ENCODE assay signal across 10 cellular contexts in genomic region chr2:133266075-133266925, GRCh38.
DNase-seq lines count a peak whose midpoint lies in the region; ATAC-seq and TF ChIP-seq lines count a peak whose summit lies in the region.
"Had no signal": no experiment of that assay in that cellular context is flagged by ENCODE, and none has a peak within 500 bp of the region (broad histone marks: within the 10 kb centered on the region; RNA-seq: fewer than 3 reads in every experiment).

No MANE protein-coding gene starts in this region.

- CTCF ChIA-PET in activated naive CD4-positive, alpha-beta T cell treated with anti-CD3 and anti-CD28 coated beads for 36 hours (lab: Charles Lee): no interaction called here

- peaks cover 10 to 11% of the 10 kb centered on the region in 2 donors for H3K27me3 Mint-ChIP-seq in natural killer cell treated with Interleukin-12 subunit alpha and Interleukin-12 subunit beta and Interleukin-15 and Interleukin-18, amount 100 ng/mL, for 72 hours
- peaks cover 0 to 9% of the 10 kb centered on the region in 2 donors for H3K27me3 Mint-ChIP-seq in natural killer cell (ENCODE audit: low read depth in 2 of 2)
- peaks cover 16% of the 10 kb centered on the region for H3K27me3 Mint-ChIP-seq in activated naive CD4-positive, alpha-beta T cell treated with anti-CD3 and anti-CD28 coated beads for 36 hours (ENCODE audit: low read depth)

- H3K4me1 Mint-ChIP-seq in natural killer cell treated with Interleukin-12 subunit alpha and Interleukin-12 subunit beta and Interleukin-15 and Interleukin-18, amount 100 ng/mL, for 72 hours (ENCODE audit: low read depth in 2 of 2): no peaks in the 10 kb centered on the region
- no peaks in the 10 kb centered on the region for H3K4me1 Mint-ChIP-seq in natural killer cell
- H3K4me1 Mint-ChIP-seq in activated naive CD4-positive, alpha-beta T cell treated with anti-CD3 and anti-CD28 coated beads for 36 hours (ENCODE audit: low read depth): no peaks in the 10 kb centered on the region

- WGBS in lower leg skin, 2 donors: 7 to 10% methylated on average over 54 to 67 of the region's 67 CpGs

- H3K4me3 ChIP-seq in dorsolateral prefrontal cortex: peak overlapping the region; percentile 20 to 75 (median 61)
- peak overlapping the region; percentile 4 for H3K4me3 ChIP-seq in lower leg skin (ENCODE audit: low read depth, poor library complexity, severe bottlenecking)

- no peak for DNase-seq in natural killer cell treated with Interleukin-12 subunit alpha and Interleukin-12 subunit beta and Interleukin-15 and Interleukin-18, amount 100 ng/mL, for 72 hours (ENCODE audit: low spot score)
- DNase-seq in natural killer cell (no peak), dorsolateral prefrontal cortex (peak in 2 of 10 donors; percentile 10 to 42), lower leg skin (ENCODE audit: low spot score in 2 of 2) (peak in 1 of 2 donors; percentile 85)
- DNase-seq in activated naive CD4-positive, alpha-beta T cell treated with anti-CD3 and anti-CD28 coated beads for 36 hours: no peak
- no peak for DNase-seq in activated CD8-positive, alpha-beta memory T cell treated with anti-CD3 and anti-CD28 coated beads, Interleukin-2, amount 50 U/mL, for 4 hours
- no peak for DNase-seq in stimulated activated CD8-positive, alpha-beta memory T cell treated with anti-CD3 and anti-CD28 coated beads, Interleukin-4, amount 100 ng/mL, for 48 hours

- peaks cover 8% of the 10 kb centered on the region for H3K9me3 Mint-ChIP-seq in natural killer cell treated with Interleukin-12 subunit alpha and Interleukin-12 subunit beta and Interleukin-15 and Interleukin-18, amount 100 ng/mL, for 72 hours
- peaks cover 5 to 6% of the 10 kb centered on the region in 2 donors for H3K9me3 Mint-ChIP-seq in natural killer cell
- no peaks in the 10 kb centered on the region for H3K9me3 Mint-ChIP-seq in activated naive CD4-positive, alpha-beta T cell treated with anti-CD3 and anti-CD28 coated beads for 36 hours
- H3K9me3 Mint-ChIP-seq: activated T-helper 2 cell treated with anti-CD3 and anti-CD28 coated beads, Interferon-gamma antibody, Interleukin-2, Interleukin-4, amounts not matched to agents 10 μg/mL and 5 μg/mL and 100 μg/mL, durations not matched to agents 14 hours and 24 hours and 36 hours; IgD-negative memory B cell had no signal

- TF ChIP-seq CTCF in natural killer cell (IDR thresholded peaks at IDR 0.05) (no peak), dorsolateral prefrontal cortex (IDR thresholded peaks at IDR 0.05 in 54 of 56, conservative IDR thresholded peaks at IDR 0.05 in 2 of 56; ENCODE audit: low read depth in 1 of 56, partially characterized antibody in 56 of 56) (peak in 1 of 56 donors; percentile 9), lower leg skin (IDR thresholded peaks at IDR 0.05) (no peak)

- intact Hi-C loops in natural killer cell (cut with micrococcal nuclease): no loop called here
- intact Hi-C loops in dorsolateral prefrontal cortex (cut with DNase I): loop anchor here in 1 of 2 donors (10.0 kb wide), 3 partner anchors 299 to 579 kb away; partner anchors contain the start of gene NCKAP5
- intact Hi-C loops in lower leg skin (cut with DNase I; ENCODE audit: low total_unique reads): no loop called here
- intact Hi-C loops in activated naive CD4-positive, alpha-beta T cell treated with anti-CD3 and anti-CD28 coated beads for 36 hours (cut with micrococcal nuclease): no loop called here

- H3K27me3 ChIP-seq in dorsolateral prefrontal cortex: peaks cover 0 to 6% (median 0%) of the 10 kb centered on the region in 45 donors

- H3K36me3 Mint-ChIP-seq in natural killer cell treated with Interleukin-12 subunit alpha and Interleukin-12 subunit beta and Interleukin-15 and Interleukin-18, amount 100 ng/mL, for 72 hours: peaks cover 5% of the 10 kb centered on the region
- H3K36me3 Mint-ChIP-seq in natural killer cell: peaks cover 8% of the 10 kb centered on the region
- H3K36me3 Mint-ChIP-seq in activated naive CD4-positive, alpha-beta T cell treated with anti-CD3 and anti-CD28 coated beads for 36 hours (ENCODE audit: low read depth): peaks cover 1% of the 10 kb centered on the region
- H3K36me3 Mint-ChIP-seq: IgD-negative memory B cell had no signal

- H3K27ac Mint-ChIP-seq in natural killer cell treated with Interleukin-12 subunit alpha and Interleukin-12 subunit beta and Interleukin-15 and Interleukin-18, amount 100 ng/mL, for 72 hours: no peak overlapping the region
- no peak overlapping the region for H3K27ac Mint-ChIP-seq in natural killer cell
- H3K27ac Mint-ChIP-seq in activated naive CD4-positive, alpha-beta T cell treated with anti-CD3 and anti-CD28 coated beads for 36 hours: no peak overlapping the region
- H3K27ac Mint-ChIP-seq: activated T-helper 2 cell treated with anti-CD3 and anti-CD28 coated beads, Interferon-gamma antibody, Interleukin-2, Interleukin-4, amounts not matched to agents 10 μg/mL and 5 μg/mL and 100 μg/mL, durations not matched to agents 14 hours and 24 hours and 36 hours; IgD-negative memory B cell had no signal

- H3K27ac ChIP-seq in dorsolateral prefrontal cortex: peak overlapping the region in 4 of 59 donors; percentile 27 to 60 (median 36)

- peak; percentile 27 to 48 for ATAC-seq in natural killer cell treated with Interleukin-12 subunit alpha and Interleukin-12 subunit beta and Interleukin-15 and Interleukin-18, amount 100 ng/mL, for 72 hours
- ATAC-seq in natural killer cell: no peak
- no peak for ATAC-seq in HG02885 (IDR thresholded peaks at IDR 0.05; ENCODE audit: poor library complexity, unreplicated experiment)

- H3K4me3 Mint-ChIP-seq in natural killer cell treated with Interleukin-12 subunit alpha and Interleukin-12 subunit beta and Interleukin-15 and Interleukin-18, amount 100 ng/mL, for 72 hours: no peak overlapping the region
- no peak overlapping the region for H3K4me3 Mint-ChIP-seq in natural killer cell
- no peak overlapping the region for H3K4me3 Mint-ChIP-seq in activated naive CD4-positive, alpha-beta T cell treated with anti-CD3 and anti-CD28 coated beads for 36 hours
- H3K4me3 Mint-ChIP-seq: IgD-negative memory B cell had no signal

- TF ChIP-seq POLR2A in lower leg skin (IDR thresholded peaks at IDR 0.05): no peak

Comparison
In these comparisons a context has a peak if more than half of its experiments do, and no peak if none do; other contexts are left out.
1. ATAC-seq: peak in natural killer cell treated with Interleukin-12 subunit alpha and Interleukin-12 subunit beta and Interleukin-15 and Interleukin-18, amount 100 ng/mL, for 72 hours (2 of 2); none in natural killer cell (0 of 3) and HG02885 (single experiment).